In genomic region chr17:78214016-78214705, GRCh38 we compare ENCODE assay signal across 8 cellular contexts. TPM values are rescaled to one million over a fixed set of nuclear protein-coding genes. Genes with fewer than 3 reads are reported as not detected.
DNase-seq lines count a peak whose midpoint lies in the region; ATAC-seq and TF ChIP-seq lines count a peak whose summit lies in the region.

Gene BIRC5 (plus strand): TSS chr17:78214253. CDS start chr17:78214317, 64 bp downstream.

- in situ Hi-C loops in GM23248 (cut with MboI) = no loop called here

- H2AFZ ChIP-seq in GM23248 = peak within 1 kb of the TSS; percentile 95

- no peaks in the 10 kb centered on the region for H3K27me3 ChIP-seq in GM23248 (replicated peaks; ENCODE audit: insufficient read depth)
- no peaks in the 10 kb centered on the region for H3K27me3 ChIP-seq in MG63
- H3K27me3 ChIP-seq in RWPE2 (ENCODE audit: insufficient read depth, poor library complexity, severe bottlenecking) = no peaks in the 10 kb centered on the region

- peak; percentile 98 for ATAC-seq in RWPE2 (ENCODE audit: low read depth)

- H3K27ac ChIP-seq in GM23248 = peak within 1 kb of the TSS; percentile 9; the same call in 1 of the 2 replicates
- H3K27ac ChIP-seq in RWPE2 (ENCODE audit: poor library complexity, severe bottlenecking) = peak within 1 kb of the TSS; percentile 43

- H3K36me3 Mint-ChIP-seq in nephron progenitor cell (ENCODE audit: low read depth) = peaks cover 22% of the 10 kb centered on the region

- peaks cover 25% of the 10 kb centered on the region for H3K4me1 Mint-ChIP-seq in nephron progenitor cell

- H3K4me2 ChIP-seq in GM23248 (ENCODE audit: unreplicated experiment) = peak within 1 kb of the TSS; percentile 88

- peaks cover 34% of the 10 kb centered on the region for H3K79me2 ChIP-seq in GM23248 (ENCODE audit: insufficient read depth)

- no peak for TF ChIP-seq CTCF in RWPE2 (IDR thresholded peaks at IDR 0.05; ENCODE audit: poor library complexity, severe bottlenecking)
- TF ChIP-seq CTCF in fibroblast of the aortic adventitia (IDR thresholded peaks at IDR 0.05; ENCODE audit: insufficient read depth, low read length) = no peak
- no peak for TF ChIP-seq CTCF in nephron progenitor cell (IDR thresholded peaks at IDR 0.05)

- H3K27ac Mint-ChIP-seq in nephron progenitor cell = peak within 1 kb of the TSS; percentile 85

- H4K20me1 ChIP-seq in GM23248 (ENCODE audit: insufficient read depth) = no peaks in the 10 kb centered on the region

- peaks cover 16% of the 10 kb centered on the region for H3K27me3 Mint-ChIP-seq in nephron progenitor cell (ENCODE audit: low read depth, poor library complexity)

- no peaks in the 10 kb centered on the region for H3F3A ChIP-seq in GM23248 (ENCODE audit: insufficient read depth)

- no peaks in the 10 kb centered on the region for H3K4me1 ChIP-seq in GM23248 (ENCODE audit: insufficient read depth)
- peaks cover 9% of the 10 kb centered on the region for H3K4me1 ChIP-seq in RWPE2 (ENCODE audit: insufficient read depth, poor library complexity, severe bottlenecking)

- peak within 1 kb of the TSS; percentile 95 for H3K4me3 Mint-ChIP-seq in nephron progenitor cell

- DNase-seq in DMS114 treated with DMSO at 0.1 percent for 48 hours (lab: John Stamatoyannopoulos, UW; ENCODE audit: unreplicated experiment) (peak; percentile 79), GM23248 (peak; percentile 98), MG63 (peak; percentile 93), RWPE2 (ENCODE audit: low spot score) (peak; percentile 94), fibroblast of the aortic adventitia (ENCODE audit: low read depth) (peak; percentile 74), nephron progenitor cell (peak; percentile 95)
- peak; percentile 86 to 87 for DNase-seq in activated T-helper 1 cell treated with anti-CD3 and anti-CD28 coated beads, Interleukin-2, amount 50 U/mL, for 16 hours (ENCODE audit: low read depth in 1 of 2, low spot score in 1 of 2)
- peak; percentile 88 for DNase-seq in stimulated activated naive CD4-positive, alpha-beta T cell treated with Interleukin-2 at 50 U/mL for 16 hours (lab: John Stamatoyannopoulos, UW)

- peak within 1 kb of the TSS; percentile 83 for H3K9ac ChIP-seq in GM23248

- H3K9me3 Mint-ChIP-seq in nephron progenitor cell = no peaks in the 10 kb centered on the region

- no peaks in the 10 kb centered on the region for H3K9me3 ChIP-seq in GM23248 (ENCODE audit: low read depth)
- no peaks in the 10 kb centered on the region for H3K9me3 ChIP-seq in MG63
- H3K9me3 ChIP-seq in RWPE2 (ENCODE audit: severe bottlenecking) = no peaks in the 10 kb centered on the region

- H3K4me3 ChIP-seq in GM23248 (peak within 1 kb of the TSS; percentile 83), MG63 (peak within 1 kb of the TSS; percentile 85), RWPE2 (ENCODE audit: severe bottlenecking) (peak within 1 kb of the TSS; percentile 84), fibroblast of the aortic adventitia (ENCODE audit: low read depth, low read length) (peak within 1 kb of the TSS; percentile 81)

- 2% methylated on average over 60 of the region's 60 CpGs for WGBS in GM23248 (ENCODE audit: low coverage in 1 of 2, low lambda C conversion rate in 2 of 2, missing lambda C conversion rate in 2 of 2), 2 experiments

- H3K36me3 ChIP-seq in GM23248 (ENCODE audit: low read depth) (no peaks in the 10 kb centered on the region), MG63 (peaks cover 47% of the 10 kb centered on the region), RWPE2 (ENCODE audit: low read depth) (peaks cover 42% of the 10 kb centered on the region)

- no peaks in the 10 kb centered on the region for H3K9me2 ChIP-seq in GM23248 (ENCODE audit: insufficient read depth)

RNA-seq across cellular contexts. Expression of gene BIRC5, which starts in this region (rescaled TPM):
- total RNA-seq in GM23248 (2014; rRNA removed; shearing (Covaris generic)) = 30.9 and 32.5 TPM in 2 replicates
- polyA plus RNA-seq in GM23248 (2016; fragmentation: Nextera tagmentation; extraction: Ambion mirVana) = 42.3 and 44.4 TPM in 2 replicates
- total RNA-seq in MG63 (2014; rRNA removed; shearing (Covaris generic); ENCODE audit: low replicate concordance) = 188 and 218 TPM in 2 replicates
- total RNA-seq in fibroblast of the aortic adventitia (ENCODE audit: low replicate concordance) = 0.57 and 31.8 TPM in 2 replicates

Comparison
In these comparisons a context has a peak if more than half of its experiments do, and no peak if none do; other contexts are left out.
1. Peak in every context shown above with its lines: DNase-seq, ATAC-seq, H3K4me3 ChIP-seq and H3K27ac ChIP-seq.